In genomic region chr5:8585230-8586018, GRCh38 we compare ENCODE assay signal across 21 cellular contexts.
A peak's percentile ranks its signal among the peaks of the same experiment; 100 is the strongest.
DNase-seq lines count a peak whose midpoint lies in the region; TF ChIP-seq lines count a peak whose summit lies in the region.
"Had no signal": no experiment of that assay in that cellular context is flagged by ENCODE, and none has a peak within 500 bp of the region (broad histone marks: within the 10 kb centered on the region; RNA-seq: fewer than 3 reads in every experiment).

No MANE protein-coding gene starts in this region.

- H3K36me3 Mint-ChIP-seq in endodermal cell (ENCODE audit: low read depth) = peaks cover 2% of the 10 kb centered on the region
- H3K36me3 Mint-ChIP-seq: activated naive CD8-positive, alpha-beta T cell had no signal

- H3K9ac ChIP-seq in endodermal cell (ENCODE audit: extremely low read depth, low read length, poor library complexity, severe bottlenecking) (no peak overlapping the region), neural cell (ENCODE audit: low read length) (no peak overlapping the region)
- H3K9ac ChIP-seq: BLaER1 had no signal

- WGBS in endodermal cell (ENCODE audit: insufficient coverage in 1 of 2, insufficient read length in 1 of 2), 2 experiments = 83 to 100% methylated on average over 1 to 3 of the region's 3 CpGs

- H3K4me1 ChIP-seq in OCI-LY7 (ENCODE audit: insufficient read depth, low read length, poor library complexity, severe bottlenecking) (no peaks in the 10 kb centered on the region), endodermal cell (ENCODE audit: control insufficient read depth, insufficient read depth, low read length) (no peaks in the 10 kb centered on the region)
- H3K4me1 ChIP-seq: BLaER1, SJCRH30 had no signal

- TF ChIP-seq CTCF in OCI-LY7 (conservative IDR thresholded peaks at IDR 0.05; ENCODE audit: low read length) (0 out of 2 replicates have a peak, but pooled peaks have one; percentile 28), endodermal cell (conservative IDR thresholded peaks at IDR 0.05) (peak; percentile 82), neural cell (IDR thresholded peaks at IDR 0.05; ENCODE audit: poor library complexity, severe bottlenecking) (peak; percentile 61)

- no peak for TF ChIP-seq EP300 in neural cell (conservative IDR thresholded peaks at IDR 0.05; ENCODE audit: poor library complexity, severe bottlenecking)

- no peak overlapping the region for H3K4me3 Mint-ChIP-seq in endodermal cell
- H3K4me3 Mint-ChIP-seq: activated naive CD8-positive, alpha-beta T cell; activated T-cell treated with anti-CD3 and anti-CD28 coated beads, Interleukin-2, amount 50 U/mL, for 72 hours had no signal

- peak; percentile 11 for DNase-seq in ELR (ENCODE audit: low read depth)
- no peak for DNase-seq in OCI-LY7 (ENCODE audit: low spot score)
- DNase-seq in endodermal cell = peak; percentile 55
- no peak for DNase-seq in SW480 (ENCODE audit: low spot score)
- no peak for DNase-seq in foreskin melanocyte
- no peak for DNase-seq in germinal center (ENCODE audit: low spot score)
- no peak for DNase-seq in AG20443 (ENCODE audit: low spot score)
- DNase-seq: activated T-cell treated with anti-CD3 and anti-CD28 coated beads, Interleukin-2, amount 50 U/mL, for 72 hours; dermis blood vessel endothelial cell; erythroblast; head of caudate nucleus; islet precursor cell; mammary epithelial cell; NCI-H1930; NCI-H510A; SJCRH30; stimulated activated CD4-positive, alpha-beta T cell treated with anti-CD3 and anti-CD28 coated beads, Interleukin-4, amount 100 ng/mL, for 24 hours had no signal

- H3K9me2 ChIP-seq in OCI-LY7 (ENCODE audit: insufficient read depth, low read length) = no peaks in the 10 kb centered on the region
- no peaks in the 10 kb centered on the region for H3K9me2 ChIP-seq in neural cell (ENCODE audit: insufficient read depth, low read length)

- no peak overlapping the region for H3K27ac Mint-ChIP-seq in endodermal cell
- H3K27ac Mint-ChIP-seq: activated naive CD8-positive, alpha-beta T cell; activated T-cell treated with anti-CD3 and anti-CD28 coated beads, Interleukin-2, amount 50 U/mL, for 72 hours had no signal

- no peaks in the 10 kb centered on the region for H4K20me1 ChIP-seq in OCI-LY7 (ENCODE audit: insufficient read depth, low read length)
- H4K20me1 ChIP-seq in neural cell (ENCODE audit: insufficient read depth) = no peaks in the 10 kb centered on the region
- H4K20me1 ChIP-seq: BLaER1 had no signal

- POLR2A ChIA-PET in OCI-LY7 (lab: Charles Lee) = no interaction called here

- H3K4me3 ChIP-seq in OCI-LY7 (ENCODE audit: low read depth, low read length, poor library complexity, severe bottlenecking) = no peak overlapping the region
- no peak overlapping the region for H3K4me3 ChIP-seq in endodermal cell (ENCODE audit: low read length)
- H3K4me3 ChIP-seq in neural cell (ENCODE audit: low read length) = no peak overlapping the region
- H3K4me3 ChIP-seq: BLaER1, SJCRH30, skin epidermis had no signal

- TF ChIP-seq RAD21 in neural cell (conservative IDR thresholded peaks at IDR 0.05) = peak; percentile 28

- CTCF ChIA-PET in OCI-LY7 (lab: Charles Lee; ENCODE audit: unreplicated experiment) = no interaction called here

- H3K36me3 ChIP-seq in OCI-LY7 (ENCODE audit: insufficient read depth, low read length) = no peaks in the 10 kb centered on the region
- no peaks in the 10 kb centered on the region for H3K36me3 ChIP-seq in endodermal cell (ENCODE audit: control insufficient read depth, insufficient read depth, low read length)
- H3K36me3 ChIP-seq in neural cell (ENCODE audit: insufficient read depth, low read length) = no peaks in the 10 kb centered on the region
- H3K36me3 ChIP-seq: BLaER1, SJCRH30 had no signal

- H3K27me3 ChIP-seq in endodermal cell (ENCODE audit: control insufficient read depth, insufficient read depth, low read length, poor library complexity, severe bottlenecking) (no peaks in the 10 kb centered on the region), neural cell (ENCODE audit: insufficient read depth, low read depth, low read length) (no peaks in the 10 kb centered on the region)
- H3K27me3 ChIP-seq: BLaER1, SJCRH30 had no signal

- H3K4me2 ChIP-seq in OCI-LY7 (ENCODE audit: low read length) (no peak overlapping the region), neural cell (ENCODE audit: low read length) (no peak overlapping the region)
- H3K4me2 ChIP-seq: BLaER1 had no signal

- H3K9me3 Mint-ChIP-seq in endodermal cell = peaks cover 4% of the 10 kb centered on the region

- intact Hi-C loops in OCI-LY7 (cut with micrococcal nuclease; ENCODE audit: unreplicated experiment) = no loop called here

- no peaks in the 10 kb centered on the region for H3K79me2 ChIP-seq in OCI-LY7 (ENCODE audit: insufficient read depth, low read depth, low read length)
- H3K79me2 ChIP-seq in neural cell (replicated peaks; ENCODE audit: insufficient read depth, low read length) = no peaks in the 10 kb centered on the region

- H3F3A ChIP-seq in neural cell (ENCODE audit: insufficient read depth, low read length, poor library complexity, severe bottlenecking) = no peaks in the 10 kb centered on the region

- H3K9me3 ChIP-seq in OCI-LY7 (ENCODE audit: low read length) = no peaks in the 10 kb centered on the region
- H3K9me3 ChIP-seq in endodermal cell (ENCODE audit: control insufficient read depth, low read length) = peaks cover 4% of the 10 kb centered on the region
- no peaks in the 10 kb centered on the region for H3K9me3 ChIP-seq in neural cell (ENCODE audit: low read length)
- H3K9me3 ChIP-seq: BLaER1, SJCRH30 had no signal

- H3K4me1 Mint-ChIP-seq in endodermal cell = peaks cover 9% of the 10 kb centered on the region

- BruUV-seq in OCI-LY7 (replicated peaks; lab: Mats Ljungman, UMichigan) = no TSS peak

- H2AFZ ChIP-seq in OCI-LY7 (ENCODE audit: low read length) = no peak overlapping the region
- no peak overlapping the region for H2AFZ ChIP-seq in neural cell (ENCODE audit: low read depth, low read length)

- peaks cover 10% of the 10 kb centered on the region for H3K27me3 Mint-ChIP-seq in endodermal cell (ENCODE audit: insufficient read depth)
- H3K27me3 Mint-ChIP-seq: activated naive CD8-positive, alpha-beta T cell had no signal

- no peak overlapping the region for H3K27ac ChIP-seq in OCI-LY7 (ENCODE audit: low read depth, low read length, poor library complexity, severe bottlenecking)
- H3K27ac ChIP-seq in endodermal cell (ENCODE audit: low read depth, low read length) = no peak overlapping the region
- H3K27ac ChIP-seq in neural cell (ENCODE audit: low read length) = peak overlapping the region; percentile 13
- H3K27ac ChIP-seq: BLaER1, SJCRH30, skin epidermis had no signal

TF ChIP-seq in neural cell, 6 proteins besides CTCF, POLR2A, EP300 and RAD21:
- TF ChIP-seq REST (IDR thresholded peaks at IDR 0.05; ENCODE audit: borderline replicate concordance) (no peak), MXI1 (conservative IDR thresholded peaks at IDR 0.05; ENCODE audit: poor library complexity, severe bottlenecking) (no peak), SMC3 (conservative IDR thresholded peaks at IDR 0.05; ENCODE audit: poor library complexity) (no peak), POLR2AphosphoS5 (IDR thresholded peaks at IDR 0.05) (no peak)

Comparison
In these comparisons a context has a peak if more than half of its experiments do, and no peak if none do; other contexts are left out.
1. DNase-seq: peak in ELR (single experiment) and endodermal cell (single experiment); none in OCI-LY7 (single experiment), SW480 (single experiment), foreskin melanocyte (single experiment), germinal center (single experiment) and AG20443 (single experiment).
2. CTCF ChIP-seq: peak in every context shown above with its lines; median percentile 82 in endodermal cell; 61 in neural cell; 28 in OCI-LY7.